Comparison of ENCODE assay signal across 14 cellular contexts in genomic region chr5:38453921-38454320, GRCh38.
DNase-seq lines count a peak whose midpoint lies in the region; ATAC-seq and TF ChIP-seq lines count a peak whose summit lies in the region.
"Had no signal": no experiment of that assay in that cellular context is flagged by ENCODE, and none has a peak within 500 bp of the region (broad histone marks: within the 10 kb centered on the region; RNA-seq: fewer than 3 reads in every experiment).

No MANE protein-coding gene starts in this region.

- no peak for TF ChIP-seq CTCF in A673 (conservative IDR thresholded peaks at IDR 0.05; ENCODE audit: low read depth, low read length)

- H3K27ac ChIP-seq in naive thymus-derived CD4-positive, alpha-beta T cell (ENCODE audit: low read depth, low read length): no peak overlapping the region
- no peak overlapping the region for H3K27ac ChIP-seq in A673 (ENCODE audit: low read depth, low read length, poor library complexity, severe bottlenecking)
- H3K27ac ChIP-seq: adrenal gland, parathyroid adenoma, upper lobe of left lung had no signal

- no peak for DNase-seq in activated CD4-positive, alpha-beta T cell treated with anti-CD3 and anti-CD28 coated beads, Interleukin-2, amount 10 ng/mL, durations not matched to agents 24 days and 14 days
- no peak for DNase-seq in activated CD4-positive, alpha-beta T cell treated with anti-CD3 and anti-CD28 coated beads for 48 hours
- no peak for DNase-seq in naive thymus-derived CD4-positive, alpha-beta T cell
- DNase-seq in AG08395 (ENCODE audit: low spot score) (no peak), A673 (ENCODE audit: low spot score) (no peak)
- DNase-seq in stimulated activated CD4-positive, alpha-beta T cell treated with anti-CD3 and anti-CD28 coated beads, Interleukin-15, amount 100 ng/mL, for 24 hours: no peak
- DNase-seq: DMS 273 treated with DMSO at 0.1 percent for 48 hours, NCI-H1105, NCI-H510A, upper lobe of left lung had no signal

- H3K4me3 ChIP-seq in naive thymus-derived CD4-positive, alpha-beta T cell (ENCODE audit: low read length): no peak overlapping the region
- H3K4me3 ChIP-seq in A673 (ENCODE audit: low read depth, low read length, poor library complexity, severe bottlenecking): no peak overlapping the region
- H3K4me3 ChIP-seq: adrenal gland, upper lobe of left lung had no signal

- H3K9me3 ChIP-seq in naive thymus-derived CD4-positive, alpha-beta T cell (ENCODE audit: control insufficient read depth in 2 of 3, low read length in 3 of 3): no peaks in the 10 kb centered on the region
- H3K9me3 ChIP-seq in A673 (ENCODE audit: low read depth, low read length, poor library complexity, severe bottlenecking): no peaks in the 10 kb centered on the region
- H3K9me3 ChIP-seq: adrenal gland, upper lobe of left lung had no signal

- peak overlapping the region; percentile 38 for H3K4me3 Mint-ChIP-seq in activated CD4-positive, alpha-beta T cell treated with anti-CD3 and anti-CD28 coated beads, Interleukin-2, amount 10 ng/mL, durations not matched to agents 24 days and 14 days
- H3K4me3 Mint-ChIP-seq in naive thymus-derived CD4-positive, alpha-beta T cell: peak overlapping the region; percentile 36 to 77 (median 66)

- ATAC-seq in GM21390 (IDR thresholded peaks at IDR 0.05; ENCODE audit: unreplicated experiment): peak; percentile 1
- peak; percentile 2 for ATAC-seq in HG03159 (IDR thresholded peaks at IDR 0.05; ENCODE audit: unreplicated experiment)
- no peak for ATAC-seq in naive thymus-derived CD4-positive, alpha-beta T cell

- BruUV-seq in A673 (replicated peaks; lab: Mats Ljungman, UMichigan): no TSS peak

- peaks cover 21 to 32% of the 10 kb centered on the region in 2 donors for H3K4me1 ChIP-seq in naive thymus-derived CD4-positive, alpha-beta T cell (ENCODE audit: control insufficient read depth in 2 of 2, insufficient read depth in 2 of 2, low read length in 2 of 2)
- no peaks in the 10 kb centered on the region for H3K4me1 ChIP-seq in A673 (ENCODE audit: insufficient read depth, low read length, poor library complexity, severe bottlenecking)
- H3K4me1 ChIP-seq: adrenal gland, parathyroid adenoma, upper lobe of left lung had no signal

- peaks cover 0 to 3% of the 10 kb centered on the region in 2 donors for H3K27me3 ChIP-seq in naive thymus-derived CD4-positive, alpha-beta T cell (ENCODE audit: control insufficient read depth in 2 of 2, insufficient read depth in 2 of 2, low read length in 2 of 2)
- H3K27me3 ChIP-seq in A673 (replicated peaks; ENCODE audit: insufficient read depth, low read depth, low read length, poor library complexity): no peaks in the 10 kb centered on the region
- H3K27me3 ChIP-seq: upper lobe of left lung had no signal

- CTCF ChIA-PET in naive thymus-derived CD4-positive, alpha-beta T cell (lab: Charles Lee): interaction anchor here (4.0 kb wide), 1 partner anchor 12 kb away, joined by 24 read pairs; no protein-coding TSS in a partner anchor
- CTCF ChIA-PET in A673 (lab: Charles Lee): no interaction called here

- H3K36me3 ChIP-seq in naive thymus-derived CD4-positive, alpha-beta T cell (ENCODE audit: control insufficient read depth in 2 of 3, insufficient read depth in 3 of 3, low read length in 3 of 3): no peaks in the 10 kb centered on the region
- peaks cover 30% of the 10 kb centered on the region for H3K36me3 ChIP-seq in A673 (ENCODE audit: insufficient read depth, low read length, poor library complexity, severe bottlenecking)
- H3K36me3 ChIP-seq: adrenal gland, upper lobe of left lung had no signal

- H3K27me3 Mint-ChIP-seq in activated CD4-positive, alpha-beta T cell treated with anti-CD3 and anti-CD28 coated beads, Interleukin-2, amount 10 ng/mL, durations not matched to agents 24 days and 14 days: peaks cover 73% of the 10 kb centered on the region
- H3K27me3 Mint-ChIP-seq in naive thymus-derived CD4-positive, alpha-beta T cell: peaks cover 68 to 87% (median 80%) of the 10 kb centered on the region in 5 donors

- POLR2A ChIA-PET in naive thymus-derived CD4-positive, alpha-beta T cell (lab: Charles Lee): no interaction called here
- POLR2A ChIA-PET in A673 (lab: Charles Lee; ENCODE audit: low non-redundant PET): no interaction called here

- H3K4me1 Mint-ChIP-seq in activated CD4-positive, alpha-beta T cell treated with anti-CD3 and anti-CD28 coated beads, Interleukin-2, amount 10 ng/mL, durations not matched to agents 24 days and 14 days: peaks cover 21% of the 10 kb centered on the region
- peaks cover 17 to 38% (median 30%) of the 10 kb centered on the region in 7 donors for H3K4me1 Mint-ChIP-seq in naive thymus-derived CD4-positive, alpha-beta T cell

- H3K9me3 Mint-ChIP-seq in activated CD4-positive, alpha-beta T cell treated with anti-CD3 and anti-CD28 coated beads, Interleukin-2, amount 10 ng/mL, durations not matched to agents 24 days and 14 days: no peaks in the 10 kb centered on the region
- peaks cover 0 to 12% (median 0%) of the 10 kb centered on the region in 11 donors for H3K9me3 Mint-ChIP-seq in naive thymus-derived CD4-positive, alpha-beta T cell

- peak overlapping the region; percentile 27 for H3K27ac Mint-ChIP-seq in activated CD4-positive, alpha-beta T cell treated with anti-CD3 and anti-CD28 coated beads, Interleukin-2, amount 10 ng/mL, durations not matched to agents 24 days and 14 days
- peak overlapping the region in 5 of 9 donors; percentile 6 to 82 (median 50) for H3K27ac Mint-ChIP-seq in naive thymus-derived CD4-positive, alpha-beta T cell

- intact Hi-C loops in activated CD4-positive, alpha-beta T cell treated with anti-CD3 and anti-CD28 coated beads, Interleukin-2, amount 10 ng/mL, durations not matched to agents 24 days and 14 days (cut with micrococcal nuclease): no loop called here
- intact Hi-C loops in naive thymus-derived CD4-positive, alpha-beta T cell (cut with micrococcal nuclease): loop anchor here in 1 of 2 donors (5.0 to 10.0 kb wide), 2 partner anchors 758 to 1579 kb away; partner anchors contain the start of gene NIPBL
- intact Hi-C loops in A673 (cut with micrococcal nuclease; ENCODE audit: unreplicated experiment): no loop called here

- no peaks in the 10 kb centered on the region for H3K36me3 Mint-ChIP-seq in activated CD4-positive, alpha-beta T cell treated with anti-CD3 and anti-CD28 coated beads, Interleukin-2, amount 10 ng/mL, durations not matched to agents 24 days and 14 days (ENCODE audit: low read depth)
- no peaks in the 10 kb centered on the region for H3K36me3 Mint-ChIP-seq in naive thymus-derived CD4-positive, alpha-beta T cell
